Comparison of ENCODE assay signal across 29 cellular contexts in the genomic region with DNA sequence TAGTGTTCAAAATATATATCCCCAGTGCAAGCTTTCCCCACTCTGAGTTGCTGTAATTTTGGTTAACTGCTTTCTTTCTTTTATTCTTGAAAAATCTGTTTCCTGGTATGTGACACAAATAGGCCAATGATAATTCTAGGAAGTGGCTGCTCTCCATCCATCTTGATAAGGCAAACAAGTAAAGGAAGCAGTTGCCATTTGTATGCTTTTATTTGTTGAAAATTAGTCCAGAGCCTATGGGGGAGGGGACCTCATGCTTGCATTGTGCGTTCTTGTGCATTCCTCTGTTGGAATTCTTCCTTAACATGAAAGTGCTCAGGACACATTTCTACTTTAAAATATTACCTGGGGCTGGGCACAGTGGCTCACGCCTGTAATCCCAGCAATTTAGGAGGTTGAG.
"Had no signal": no experiment of that assay in that cellular context is flagged by ENCODE, and none has a peak within 500 bp of the region (broad histone marks: within the 10 kb centered on the region; RNA-seq: fewer than 3 reads in every experiment).

No MANE protein-coding gene starts in this region.

- H3K9me3 ChIP-seq: MG63, SJCRH30, SK-N-SH had no signal

- H3K27ac ChIP-seq: brain microvascular endothelial cell, cardiac muscle cell, SJCRH30 had no signal

- H3K4me3 ChIP-seq: cardiac muscle cell, MG63, SJCRH30 had no signal

- H3K9ac ChIP-seq: SK-N-SH had no signal

- H3K36me3 ChIP-seq: brain microvascular endothelial cell, cardiac muscle cell, MG63, SJCRH30 had no signal

- H3K36me3 Mint-ChIP-seq: activated naive CD4-positive, alpha-beta T cell treated with anti-CD3 and anti-CD28 coated beads, Interleukin-2, amount 50 U/mL, for 24 hours had no signal

- H3K27me3 ChIP-seq: brain microvascular endothelial cell, cardiac muscle cell, MG63 had no signal

- H3K27me3 Mint-ChIP-seq: activated naive CD4-positive, alpha-beta T cell treated with anti-CD3 and anti-CD28 coated beads, Interleukin-2, amount 50 U/mL, for 24 hours; activated T-cell treated with anti-CD3 and anti-CD28 coated beads, Interleukin-2, amount 50 U/mL, for 24 hours had no signal

- H3K4me1 Mint-ChIP-seq: activated naive CD4-positive, alpha-beta T cell treated with anti-CD3 and anti-CD28 coated beads, Interleukin-2, amount 50 U/mL, for 24 hours had no signal

- H3K4me3 Mint-ChIP-seq: activated CD8-positive, alpha-beta T cell treated with anti-CD3 and anti-CD28 coated beads, Interleukin-2, amount 10 ng/mL, durations not matched to agents 7 days and 5 days; activated naive CD4-positive, alpha-beta T cell treated with anti-CD3 and anti-CD28 coated beads, Interleukin-2, amount 50 U/mL, for 24 hours; activated T-cell treated with anti-CD3 and anti-CD28 coated beads, Interleukin-2, amount 50 U/mL, for 24 hours; activated T-helper 1 cell treated with anti-CD3 and anti-CD28 coated beads, Interleukin-12 subunit alpha, Interleukin-12 subunit beta, Interleukin-2, Interleukin-4 antibody, amounts not matched to agents 30 ng/mL and 10 ng/mL and 1 ng/mL, durations not matched to agents 14 hours and 24 hours and 36 hours; T-helper 1 cell treated with Interleukin-12 subunit alpha and Interleukin-12 subunit beta and Interleukin-4 antibody, amounts not matched to agents 30 μg/mL and 1 μg/mL, for 36 hours had no signal

- DNase-seq: activated CD4-positive, alpha-beta T cell treated with anti-CD3 and anti-CD28 coated beads for 4 hours; activated CD8-positive, alpha-beta memory T cell treated with anti-CD3 and anti-CD28 coated beads, Interleukin-2, amount 50 U/mL, for 48 hours; activated CD8-positive, alpha-beta T cell treated with anti-CD3 and anti-CD28 coated beads, Interleukin-2, amount 10 ng/mL, durations not matched to agents 7 days and 5 days; activated effector memory CD4-positive, alpha-beta T cell treated with Interleukin-2 at 50 U/mL for 16 hours; activated naive CD4-positive, alpha-beta T cell; activated T-cell treated with anti-CD3 and anti-CD28 coated beads, Interleukin-2, amount 50 U/mL, for 24 hours; brain microvascular endothelial cell; MG63; MV-4-11; NCI-H1092 treated with DMSO at 0.1 percent for 48 hours; NCI-H1417 treated with DMSO at 0.1 percent for 48 hours; NCI-H1694; NCI-H2029; NCI-H2107; NCI-H345; NCI-H510A; NCI-H526 treated with DMSO at 0.1 percent for 48 hours; NCI-H82; OCI-M1; RPMI8226; SJCRH30; SK-N-SH had no signal

- ATAC-seq: activated CD4-positive, CD25-positive, alpha-beta regulatory T cell treated with anti-CD3 and anti-CD28 coated beads, Interleukin-2, amount 50 U/mL, for 24 hours; activated CD8-positive, alpha-beta T cell treated with anti-CD3 and anti-CD28 coated beads, Interleukin-2, amount 10 ng/mL, durations not matched to agents 7 days and 5 days; Panc1; Right ventricle myocardium inferior had no signal

- H3K9me3 Mint-ChIP-seq: activated naive CD4-positive, alpha-beta T cell treated with anti-CD3 and anti-CD28 coated beads, Interleukin-2, amount 50 U/mL, for 24 hours; activated T-helper 1 cell treated with anti-CD3 and anti-CD28 coated beads, Interleukin-12 subunit alpha, Interleukin-12 subunit beta, Interleukin-2, Interleukin-4 antibody, amounts not matched to agents 30 ng/mL and 10 ng/mL and 1 ng/mL, durations not matched to agents 14 hours and 24 hours and 36 hours; T-helper 1 cell treated with Interleukin-12 subunit alpha and Interleukin-12 subunit beta and Interleukin-4 antibody, amounts not matched to agents 30 μg/mL and 1 μg/mL, for 36 hours had no signal

- H3K4me2 ChIP-seq: SK-N-SH had no signal

- H3K27ac Mint-ChIP-seq: activated CD8-positive, alpha-beta T cell treated with anti-CD3 and anti-CD28 coated beads, Interleukin-2, amount 10 ng/mL, durations not matched to agents 7 days and 5 days; activated naive CD4-positive, alpha-beta T cell treated with anti-CD3 and anti-CD28 coated beads, Interleukin-2, amount 50 U/mL, for 24 hours; activated T-cell treated with anti-CD3 and anti-CD28 coated beads, Interleukin-2, amount 50 U/mL, for 24 hours; activated T-helper 1 cell treated with anti-CD3 and anti-CD28 coated beads, Interleukin-12 subunit alpha, Interleukin-12 subunit beta, Interleukin-2, Interleukin-4 antibody, amounts not matched to agents 30 ng/mL and 10 ng/mL and 1 ng/mL, durations not matched to agents 14 hours and 24 hours and 36 hours; T-helper 1 cell treated with Interleukin-12 subunit alpha and Interleukin-12 subunit beta and Interleukin-4 antibody, amounts not matched to agents 30 μg/mL and 1 μg/mL, for 36 hours had no signal
